8 cellular contexts compared by ENCODE assay signal in genomic region chr7:100148559-100149328, GRCh38. TPM values are rescaled to one million over a fixed set of nuclear protein-coding genes. Genes with fewer than 3 reads are reported as not detected.
DNase-seq lines count a peak whose midpoint lies in the region; ATAC-seq and TF ChIP-seq lines count a peak whose summit lies in the region.

LAMTOR4 (plus strand) TSS chr7:100148918; CDS start chr7:100148973, 55 bp downstream.

- H3K9me3 Mint-ChIP-seq in activated naive CD8-positive, alpha-beta T cell treated with anti-CD3 and anti-CD28 coated beads, Interleukin-2, amount 10 ng/mL, durations not matched to agents 7 days and 5 days = no peaks in the 10 kb centered on the region
- H3K9me3 Mint-ChIP-seq in glutamatergic neuron (ENCODE audit: unreplicated experiment) = peaks cover 4% of the 10 kb centered on the region
- no peaks in the 10 kb centered on the region for H3K9me3 Mint-ChIP-seq in osteocyte (ENCODE audit: unreplicated experiment)

- H3K9me3 ChIP-seq in SU-DHL-6 (ENCODE audit: insufficient read depth, low read length) (no peaks in the 10 kb centered on the region), thymus (ENCODE audit: control insufficient read depth) (no peaks in the 10 kb centered on the region)

- POLR2A ChIA-PET in activated naive CD8-positive, alpha-beta T cell treated with anti-CD3 and anti-CD28 coated beads, Interleukin-2, amount 10 ng/mL, durations not matched to agents 7 days and 5 days (lab: Charles Lee) = interaction anchor here (0.6 to 3.2 kb wide), 23 partner anchors 9 to 649 kb away, joined by 3 to 48 read pairs (median 4); partner anchors contain the start of genes AP4M1, GAL3ST4, GPC2 and MBLAC1

- H3K79me2 ChIP-seq in SU-DHL-6 (ENCODE audit: insufficient read depth, low read length) = peaks cover 21% of the 10 kb centered on the region

- peak; percentile 98 for ATAC-seq in HG02678 (IDR thresholded peaks at IDR 0.05; ENCODE audit: unreplicated experiment)
- ATAC-seq in activated naive CD8-positive, alpha-beta T cell treated with anti-CD3 and anti-CD28 coated beads, Interleukin-2, amount 10 ng/mL, durations not matched to agents 7 days and 5 days (ENCODE audit: low read depth) = peak; percentile 97

- H3K4me1 Mint-ChIP-seq in activated naive CD8-positive, alpha-beta T cell treated with anti-CD3 and anti-CD28 coated beads, Interleukin-2, amount 10 ng/mL, durations not matched to agents 7 days and 5 days = peaks cover 31% of the 10 kb centered on the region
- H3K4me1 Mint-ChIP-seq in glutamatergic neuron (ENCODE audit: low read depth, unreplicated experiment) = no peaks in the 10 kb centered on the region
- H3K4me1 Mint-ChIP-seq in osteocyte (ENCODE audit: unreplicated experiment) = peaks cover 18% of the 10 kb centered on the region

- peaks cover 30% of the 10 kb centered on the region for H3F3A ChIP-seq in SU-DHL-6 (ENCODE audit: insufficient read depth)

- H3K27me3 ChIP-seq in SU-DHL-6 (ENCODE audit: low read length) (no peaks in the 10 kb centered on the region), thymus (ENCODE audit: control insufficient read depth, insufficient read depth) (no peaks in the 10 kb centered on the region)

- H3K27ac Mint-ChIP-seq in activated naive CD8-positive, alpha-beta T cell treated with anti-CD3 and anti-CD28 coated beads, Interleukin-2, amount 10 ng/mL, durations not matched to agents 7 days and 5 days = peak within 1 kb of the TSS; percentile 99
- H3K27ac Mint-ChIP-seq in glutamatergic neuron (ENCODE audit: unreplicated experiment) (peak within 1 kb of the TSS; percentile 94), osteocyte (ENCODE audit: unreplicated experiment) (peak within 1 kb of the TSS; percentile 94)

- peak within 1 kb of the TSS; percentile 100 for H3K4me3 Mint-ChIP-seq in activated naive CD8-positive, alpha-beta T cell treated with anti-CD3 and anti-CD28 coated beads, Interleukin-2, amount 10 ng/mL, durations not matched to agents 7 days and 5 days
- H3K4me3 Mint-ChIP-seq in glutamatergic neuron (ENCODE audit: unreplicated experiment) (peak within 1 kb of the TSS; percentile 97), osteocyte (ENCODE audit: unreplicated experiment) (peak within 1 kb of the TSS; percentile 99)

- under 1% methylated on average over 46 of the region's 46 CpGs for WGBS in thymus

- no peaks in the 10 kb centered on the region for H3K27me3 Mint-ChIP-seq in activated naive CD8-positive, alpha-beta T cell treated with anti-CD3 and anti-CD28 coated beads, Interleukin-2, amount 10 ng/mL, durations not matched to agents 7 days and 5 days
- peaks cover 4% of the 10 kb centered on the region for H3K27me3 Mint-ChIP-seq in glutamatergic neuron (ENCODE audit: unreplicated experiment)
- H3K27me3 Mint-ChIP-seq in osteocyte (ENCODE audit: unreplicated experiment) = no peaks in the 10 kb centered on the region

- no peaks in the 10 kb centered on the region for H3K36me3 ChIP-seq in SU-DHL-6 (ENCODE audit: low read length)
- H3K36me3 ChIP-seq in thymus (ENCODE audit: control insufficient read depth, insufficient read depth) = peaks cover 7% of the 10 kb centered on the region

- H3K4me2 ChIP-seq in SU-DHL-6 (ENCODE audit: low read depth, low read length, poor library complexity, severe bottlenecking) = peak within 1 kb of the TSS; percentile 86

- H4K20me1 ChIP-seq in SU-DHL-6 (ENCODE audit: low read depth, low read length) = no peaks in the 10 kb centered on the region

- DNase-seq in GM12864 (ENCODE audit: low read depth) = peak; percentile 99
- DNase-seq in NCI-H128 (lab: John Stamatoyannopoulos, UW; ENCODE audit: unreplicated experiment) = peak; percentile 98
- peak; percentile 93 for DNase-seq in activated naive CD8-positive, alpha-beta T cell treated with anti-CD3 and anti-CD28 coated beads, Interleukin-2, amount 10 ng/mL, durations not matched to agents 7 days and 5 days
- DNase-seq in glutamatergic neuron = peak; percentile 95
- DNase-seq in osteocyte (ENCODE audit: extremely low spot score, unreplicated experiment) = peak; percentile 99

- no peaks in the 10 kb centered on the region for H3K9me2 ChIP-seq in SU-DHL-6 (replicated peaks; ENCODE audit: insufficient read depth, low read length)

- H3K4me1 ChIP-seq in thymus (ENCODE audit: control insufficient read depth, insufficient read depth, low read length) = peaks cover 9% of the 10 kb centered on the region

- H3K27ac ChIP-seq in SU-DHL-6 (ENCODE audit: low read depth, low read length) (peak within 1 kb of the TSS; percentile 78), thymus (ENCODE audit: low read depth) (peak within 1 kb of the TSS; percentile 94)

- peak within 1 kb of the TSS; percentile 72 for H2AFZ ChIP-seq in SU-DHL-6 (ENCODE audit: low read depth, low read length, severe bottlenecking)

- H3K9ac ChIP-seq in SU-DHL-6 (ENCODE audit: low read length) = peak within 1 kb of the TSS; percentile 95

- H3K36me3 Mint-ChIP-seq in activated naive CD8-positive, alpha-beta T cell treated with anti-CD3 and anti-CD28 coated beads, Interleukin-2, amount 10 ng/mL, durations not matched to agents 7 days and 5 days = peaks cover 21% of the 10 kb centered on the region
- peaks cover 5% of the 10 kb centered on the region for H3K36me3 Mint-ChIP-seq in glutamatergic neuron (ENCODE audit: unreplicated experiment)
- peaks cover 10% of the 10 kb centered on the region for H3K36me3 Mint-ChIP-seq in osteocyte (ENCODE audit: unreplicated experiment)

- TF ChIP-seq CTCF in GM12864 (IDR thresholded peaks at IDR 0.05; ENCODE audit: low read depth, low read length, missing control alignments) = peak; percentile 4
- TF ChIP-seq CTCF in SU-DHL-6 (IDR thresholded peaks at IDR 0.05; ENCODE audit: insufficient read depth, low read length, poor library complexity, severe bottlenecking) = peak; percentile 10
- TF ChIP-seq CTCF in glutamatergic neuron (IDR thresholded peaks at IDR 0.05; ENCODE audit: partially characterized antibody, unreplicated experiment) = no peak
- TF ChIP-seq CTCF in osteocyte (IDR thresholded peaks at IDR 0.05) = no peak

- peak within 1 kb of the TSS; percentile 97 for H3K4me3 ChIP-seq in GM12864 (ENCODE audit: low read depth, low read length)
- peak within 1 kb of the TSS; percentile 84 for H3K4me3 ChIP-seq in SU-DHL-6 (ENCODE audit: insufficient read depth, low read length, poor library complexity, severe bottlenecking)
- H3K4me3 ChIP-seq in thymus (ENCODE audit: low read length) = peak within 1 kb of the TSS; percentile 75

RNA-seq across cellular contexts. Expression of gene LAMTOR4, which starts in this region (rescaled TPM):
- 100 to 1,000 TPM; 170 to 175 TPM for total RNA-seq in activated naive CD8-positive, alpha-beta T cell treated with anti-CD3 and anti-CD28 coated beads, Interleukin-2, amount 10 ng/mL, durations not matched to agents 7 days and 5 days
- total RNA-seq in glutamatergic neuron (ENCODE audit: unreplicated experiment) (66.9 TPM), osteocyte (111 and 123 TPM in 2 replicates)
- 448 TPM for polyA plus RNA-seq in thymus

Comparison
In these comparisons a context has a peak if more than half of its experiments do, and no peak if none do; other contexts are left out.
1. Peak in every context shown above with its lines: DNase-seq, ATAC-seq, H3K4me3 ChIP-seq and H3K27ac ChIP-seq.
2. CTCF ChIP-seq: peak in GM12864 (single experiment) and SU-DHL-6 (single experiment); none in glutamatergic neuron (single experiment) and osteocyte (single experiment).